ENCODE assay signal across 8 cellular contexts in genomic region chr11:94876645-94877445, GRCh38.
DNase-seq lines count a peak whose midpoint lies in the region; ATAC-seq, FAIRE-seq and TF ChIP-seq lines count a peak whose summit lies in the region.

No MANE protein-coding gene starts in this region.

- peaks cover 5% of the 10 kb centered on the region for H3K27me3 Mint-ChIP-seq in endothelial cell (ENCODE audit: unreplicated experiment)

- H3K36me3 Mint-ChIP-seq in endothelial cell (ENCODE audit: low read depth, unreplicated experiment): peaks cover 56% of the 10 kb centered on the region

- H3K4me1 Mint-ChIP-seq in endothelial cell (ENCODE audit: unreplicated experiment): peaks cover 15% of the 10 kb centered on the region

- DNase-seq in DMS53 (lab: John Stamatoyannopoulos, UW) (peak; percentile 97), HTR-8/SVneo (ENCODE audit: insufficient read length, low spot score) (peak; percentile 90), endothelial cell (ENCODE audit: low spot score) (no peak), middle frontal gyrus (ENCODE audit: extremely low spot score, low spot score) (peak; percentile 24), NCI-H526 treated with DMSO at 0.1 percent for 48 hours (lab: John Stamatoyannopoulos, UW) (no peak)
- peak; percentile 23 to 27 for DNase-seq in activated CD4-positive, alpha-beta T cell treated with anti-CD3 and anti-CD28 coated beads, Interleukin-2, amount 50 U/mL, for 4 hours
- DNase-seq in stimulated activated CD8-positive, alpha-beta memory T cell treated with anti-CD3 and anti-CD28 coated beads, Interleukin-4, amount 100 ng/mL, for 48 hours: peak; percentile 78

- no peaks in the 10 kb centered on the region for H3K9me3 Mint-ChIP-seq in endothelial cell (ENCODE audit: unreplicated experiment)

- ATAC-seq in GM21528 (IDR thresholded peaks at IDR 0.05; ENCODE audit: low FRiP score, unreplicated experiment): peak; percentile 82

- H3K4me3 Mint-ChIP-seq in endothelial cell (ENCODE audit: unreplicated experiment): peak overlapping the region; percentile 53

- peak; percentile 75 for FAIRE-seq in HTR-8/SVneo (lab: Jason Lieb, UNC)

- H3K27ac Mint-ChIP-seq in endothelial cell (ENCODE audit: unreplicated experiment): peak overlapping the region; percentile 62

- TF ChIP-seq CTCF in endothelial cell (IDR thresholded peaks at IDR 0.05; ENCODE audit: unreplicated experiment): no peak

Comparison
In these comparisons a context has a peak if more than half of its experiments do, and no peak if none do; other contexts are left out.
1. DNase-seq: peak in DMS53 (single experiment), HTR-8/SVneo (single experiment), activated CD4-positive, alpha-beta T cell treated with anti-CD3 and anti-CD28 coated beads, Interleukin-2, amount 50 U/mL, for 4 hours (2 of 2), middle frontal gyrus (single experiment) and stimulated activated CD8-positive, alpha-beta memory T cell treated with anti-CD3 and anti-CD28 coated beads, Interleukin-4, amount 100 ng/mL, for 48 hours (single experiment); none in endothelial cell (single experiment) and NCI-H526 treated with DMSO at 0.1 percent for 48 hours (single experiment).